Comparison of ENCODE assay signal across 11 cellular contexts in the genomic region with DNA sequence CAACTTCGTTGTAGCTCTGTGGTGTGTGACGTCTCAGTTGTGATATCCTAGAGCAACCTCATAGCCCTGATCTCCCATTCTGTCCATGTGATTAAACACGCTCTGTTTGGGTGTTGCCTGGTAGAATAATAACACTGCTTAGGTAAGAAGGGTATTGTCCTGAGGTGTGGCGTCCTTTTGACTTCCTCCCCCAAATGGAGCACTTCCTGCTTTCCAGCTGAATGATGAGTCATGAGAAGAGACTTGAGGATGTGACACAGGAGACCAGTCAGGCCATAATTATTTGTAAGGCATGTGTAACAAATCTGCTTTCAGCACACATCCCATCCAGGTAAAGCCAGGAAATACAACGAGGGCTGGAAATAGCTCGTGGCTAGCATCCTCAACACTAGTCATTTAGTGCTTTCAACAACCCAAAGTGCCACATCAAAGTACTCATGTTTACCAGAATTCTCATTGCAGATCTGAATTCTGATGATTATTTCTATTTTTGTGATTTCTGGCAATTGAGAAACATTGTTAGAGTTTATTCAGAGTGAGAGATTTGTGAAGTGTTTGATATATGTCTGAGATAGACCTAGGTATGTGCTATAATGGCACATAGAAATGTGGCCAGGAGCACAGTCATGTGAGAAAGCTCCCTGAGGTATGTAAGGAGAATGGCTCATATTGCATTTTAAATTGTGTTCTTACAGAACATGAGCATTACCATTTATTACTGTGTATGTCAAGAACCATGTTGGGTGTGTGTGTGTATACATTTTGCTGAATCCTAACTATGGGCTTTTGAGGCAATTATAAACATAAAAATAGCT.
DNase-seq lines count a peak whose midpoint lies in the region; ATAC-seq and TF ChIP-seq lines count a peak whose summit lies in the region.
"Had no signal": no experiment of that assay in that cellular context is flagged by ENCODE, and none has a peak within 500 bp of the region (broad histone marks: within the 10 kb centered on the region; RNA-seq: fewer than 3 reads in every experiment).

No MANE protein-coding gene starts in this region.

- H3K9me3 ChIP-seq in OCI-LY3 (ENCODE audit: insufficient read depth, low read length) (no peaks in the 10 kb centered on the region), fibroblast of lung (ENCODE audit: control insufficient read depth, insufficient read depth, low read depth, low read length) (no peaks in the 10 kb centered on the region)

- peaks cover 8% of the 10 kb centered on the region for H3K4me1 ChIP-seq in OCI-LY3 (ENCODE audit: low read length)
- H3K4me1 ChIP-seq in fibroblast of lung (ENCODE audit: control insufficient read depth, extremely low read depth, insufficient read depth, low read length), result peaks cover 2% of the 10 kb centered on the region

- H3K79me2 ChIP-seq in OCI-LY3 (ENCODE audit: low read length) (no peaks in the 10 kb centered on the region), fibroblast of lung (ENCODE audit: control insufficient read depth, insufficient read depth, low read length) (no peaks in the 10 kb centered on the region)

- H3K27me3 ChIP-seq in OCI-LY3 (ENCODE audit: low read depth, low read length), result peaks cover 5% of the 10 kb centered on the region; the same call in 1 of the 2 replicates
- H3K27me3 ChIP-seq in fibroblast of lung (ENCODE audit: control insufficient read depth, insufficient read depth, low read length), result no peaks in the 10 kb centered on the region

- H2AFZ ChIP-seq in OCI-LY3 (ENCODE audit: low read depth, low read length) (no peak overlapping the region), fibroblast of lung (ENCODE audit: low read length) (peak overlapping the region; percentile 4)

- H3K27ac ChIP-seq in OCI-LY3 (ENCODE audit: low read length) (no peak overlapping the region), fibroblast of lung (ENCODE audit: insufficient read depth, low read length) (no peak overlapping the region), skin epidermis (peak overlapping the region in 18 of 21 experiments; percentile 11 to 77 (median 44))
- H3K27ac ChIP-seq: 22Rv1 had no signal

- DNase-seq in DMS79 (lab: John Stamatoyannopoulos, UW) (peak; percentile 9), DMS79 treated with DMSO at 0.1 percent for 48 hours (lab: John Stamatoyannopoulos, UW) (no peak), fibroblast of lung (ENCODE audit: low read depth in 2 of 2) (peak in 1 of 2 donors; percentile 86), NCI-H345 (lab: John Stamatoyannopoulos, UW) (no peak), dedifferentiated amniotic fluid mesenchymal stem cell (ENCODE audit: extremely low spot score) (no peak)
- DNase-seq: activated T-cell treated with anti-CD3 and anti-CD28 coated beads, Interleukin-2, amount 50 U/mL, for 1 hour; NCI-H187 treated with DMSO at 0.1 percent for 48 hours had no signal

- no peak for TF ChIP-seq CTCF in OCI-LY3 (IDR thresholded peaks at IDR 0.05; ENCODE audit: low read depth, low read length)
- TF ChIP-seq CTCF in fibroblast of lung (conservative IDR thresholded peaks at IDR 0.05 in 1 of 2, IDR thresholded peaks at IDR 0.05 in 1 of 2; ENCODE audit: low read depth in 1 of 2, low read length in 2 of 2), result no peak

- H3K36me3 ChIP-seq in OCI-LY3 (replicated peaks; ENCODE audit: low read depth, low read length), result no peaks in the 10 kb centered on the region
- H3K36me3 ChIP-seq in fibroblast of lung (ENCODE audit: control insufficient read depth, insufficient read depth, low read length), result no peaks in the 10 kb centered on the region

- no peaks in the 10 kb centered on the region for H4K20me1 ChIP-seq in OCI-LY3 (ENCODE audit: insufficient read depth, low read length)
- no peaks in the 10 kb centered on the region for H4K20me1 ChIP-seq in fibroblast of lung (ENCODE audit: control insufficient read depth, extremely low read depth, insufficient read depth, low read length)

- H3K4me3 ChIP-seq in OCI-LY3 (ENCODE audit: low read length) (no peak overlapping the region), fibroblast of lung (replicated peaks in 1 of 4; ENCODE audit: control extremely low read depth in 1 of 4, insufficient read depth in 1 of 4, low read depth in 3 of 4, low read length in 4 of 4) (no peak overlapping the region), skin epidermis (no peak overlapping the region)

- peak overlapping the region; percentile 17 for H3K4me2 ChIP-seq in OCI-LY3 (ENCODE audit: low read length)
- no peak overlapping the region for H3K4me2 ChIP-seq in fibroblast of lung (ENCODE audit: extremely low read depth, insufficient read depth, low read length)

- H3K9ac ChIP-seq in OCI-LY3 (ENCODE audit: low read length), result no peak overlapping the region
- no peak overlapping the region for H3K9ac ChIP-seq in fibroblast of lung (ENCODE audit: insufficient read depth, low read length)

- no peak for ATAC-seq in GM18907 (IDR thresholded peaks at IDR 0.05; ENCODE audit: unreplicated experiment)

Comparison
In these comparisons a context has a peak if more than half of its experiments do, and no peak if none do; other contexts are left out.
1. H3K27ac ChIP-seq: peak in skin epidermis (18 of 21); none in OCI-LY3 (single experiment) and fibroblast of lung (single experiment).